ENCODE assay signal across 1 cellular context in genomic region chr18:50878345-50879301, GRCh38.
TF ChIP-seq lines count a peak whose summit lies in the region.

Gene ME2, plus strand, starts transcription at chr18:50879118. Its CDS starts 16,703 bp downstream, at chr18:50895821.

TF ChIP-seq in HepG2, 621 proteins besides CTCF, POLR2A, EP300 and RAD21 (continued from another document and continues in another):
- TF ChIP-seq AHDC1 (CRISPR knock-in tag; IDR thresholded peaks at IDR 0.05; ENCODE audit: borderline replicate concordance) (0 out of 2 replicates have a peak, but pooled peaks have one; percentile 29), JDP2 (CRISPR knock-in tag; IDR thresholded peaks at IDR 0.05; ENCODE audit: borderline replicate concordance) (no peak), ZNF780A (CRISPR knock-in tag; IDR thresholded peaks at IDR 0.05) (0 out of 2 replicates have a peak, but pooled peaks have one; percentile 39), ZNF207 (IDR thresholded peaks at IDR 0.05; ENCODE audit: borderline replicate concordance) (no peak), ZNF180 (CRISPR knock-in tag; IDR thresholded peaks at IDR 0.05; ENCODE audit: borderline replicate concordance, low read depth) (no peak), CBX5 (CRISPR knock-in tag; IDR thresholded peaks at IDR 0.05; ENCODE audit: borderline replicate concordance) (0 out of 2 replicates have a peak, but pooled peaks have one; percentile 27), ZBTB40 (IDR thresholded peaks at IDR 0.05) (no peak), ZBTB40 (CRISPR knock-in tag; IDR thresholded peaks at IDR 0.05) (no peak), ZNF570 (CRISPR knock-in tag; IDR thresholded peaks at IDR 0.05; ENCODE audit: borderline replicate concordance) (no peak), ZBTB3 (CRISPR knock-in tag; IDR thresholded peaks at IDR 0.05; ENCODE audit: borderline replicate concordance, low read depth) (no peak; the same call in 1 of the 2 replicates), NCOA1 (CRISPR knock-in tag; IDR thresholded peaks at IDR 0.05) (no peak), KLF13 (CRISPR knock-in tag; IDR thresholded peaks at IDR 0.05) (no peak), ZNF747 (CRISPR knock-in tag; IDR thresholded peaks at IDR 0.05; ENCODE audit: borderline replicate concordance) (no peak), SRSF9 (IDR thresholded peaks at IDR 0.05; ENCODE audit: borderline replicate concordance, insufficient read depth, low read depth, low read length, poor library complexity, severe bottlenecking) (no peak), ZSCAN9 (CRISPR knock-in tag; IDR thresholded peaks at IDR 0.05; ENCODE audit: borderline replicate concordance) (peak; percentile 60; the same call in 1 of the 2 replicates), MBD4 (IDR thresholded peaks at IDR 0.05; ENCODE audit: borderline replicate concordance, low read length) (no peak), YEATS4 (CRISPR knock-in tag; IDR thresholded peaks at IDR 0.05; ENCODE audit: borderline replicate concordance) (peak; percentile 63), ZNF558 (CRISPR knock-in tag; IDR thresholded peaks at IDR 0.05; ENCODE audit: borderline replicate concordance) (no peak; the same call in 1 of the 2 replicates), MATR3 (CRISPR knock-in tag; IDR thresholded peaks at IDR 0.05) (no peak), SATB2 (CRISPR knock-in tag; IDR thresholded peaks at IDR 0.05) (no peak), TFE3 (CRISPR knock-in tag; IDR thresholded peaks at IDR 0.05) (0 out of 2 replicates have a peak, but pooled peaks have one; percentile 10), ZBTB7A (CRISPR knock-in tag; IDR thresholded peaks at IDR 0.05) (no peak), KLF12 (CRISPR knock-in tag; IDR thresholded peaks at IDR 0.05; ENCODE audit: borderline replicate concordance) (0 out of 2 replicates have a peak, but pooled peaks have one; percentile 18), ZNF639 (CRISPR knock-in tag; conservative IDR thresholded peaks at IDR 0.05) (no peak), SP5 (CRISPR knock-in tag; IDR thresholded peaks at IDR 0.05; ENCODE audit: borderline replicate concordance, low read depth) (0 out of 2 replicates have a peak, but pooled peaks have one; percentile 38), ZMAT3 (CRISPR knock-in tag; conservative IDR thresholded peaks at IDR 0.05) (peak; percentile 77; the same call in 1 of the 2 replicates), AGO1 (IDR thresholded peaks at IDR 0.05; ENCODE audit: low read depth, low read length, poor library complexity, severe bottlenecking) (no peak), DBP (CRISPR knock-in tag; IDR thresholded peaks at IDR 0.05; ENCODE audit: not compliant biosample characterization) (no peak)
- TF ChIP-seq, protein P1, sequence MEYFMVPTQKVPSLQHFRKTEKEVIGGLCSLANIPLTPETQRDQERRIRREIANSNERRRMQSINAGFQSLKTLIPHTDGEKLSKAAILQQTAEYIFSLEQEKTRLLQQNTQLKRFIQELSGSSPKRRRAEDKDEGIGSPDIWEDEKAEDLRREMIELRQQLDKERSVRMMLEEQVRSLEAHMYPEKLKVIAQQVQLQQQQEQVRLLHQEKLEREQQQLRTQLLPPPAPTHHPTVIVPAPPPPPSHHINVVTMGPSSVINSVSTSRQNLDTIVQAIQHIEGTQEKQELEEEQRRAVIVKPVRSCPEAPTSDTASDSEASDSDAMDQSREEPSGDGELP (IDR thresholded peaks at IDR 0.05; ENCODE audit: borderline replicate concordance, low read depth), result peak; percentile 33; the same call in 1 of the 2 replicates
- TF ChIP-seq, protein P2, sequence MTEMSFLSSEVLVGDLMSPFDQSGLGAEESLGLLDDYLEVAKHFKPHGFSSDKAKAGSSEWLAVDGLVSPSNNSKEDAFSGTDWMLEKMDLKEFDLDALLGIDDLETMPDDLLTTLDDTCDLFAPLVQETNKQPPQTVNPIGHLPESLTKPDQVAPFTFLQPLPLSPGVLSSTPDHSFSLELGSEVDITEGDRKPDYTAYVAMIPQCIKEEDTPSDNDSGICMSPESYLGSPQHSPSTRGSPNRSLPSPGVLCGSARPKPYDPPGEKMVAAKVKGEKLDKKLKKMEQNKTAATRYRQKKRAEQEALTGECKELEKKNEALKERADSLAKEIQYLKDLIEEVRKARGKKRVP (CRISPR knock-in tag; IDR thresholded peaks at IDR 0.05), result peak in 1 of 2 experiments; percentile 62; a peak in 1 of 4 replicates
- TF ChIP-seq, protein P3, sequence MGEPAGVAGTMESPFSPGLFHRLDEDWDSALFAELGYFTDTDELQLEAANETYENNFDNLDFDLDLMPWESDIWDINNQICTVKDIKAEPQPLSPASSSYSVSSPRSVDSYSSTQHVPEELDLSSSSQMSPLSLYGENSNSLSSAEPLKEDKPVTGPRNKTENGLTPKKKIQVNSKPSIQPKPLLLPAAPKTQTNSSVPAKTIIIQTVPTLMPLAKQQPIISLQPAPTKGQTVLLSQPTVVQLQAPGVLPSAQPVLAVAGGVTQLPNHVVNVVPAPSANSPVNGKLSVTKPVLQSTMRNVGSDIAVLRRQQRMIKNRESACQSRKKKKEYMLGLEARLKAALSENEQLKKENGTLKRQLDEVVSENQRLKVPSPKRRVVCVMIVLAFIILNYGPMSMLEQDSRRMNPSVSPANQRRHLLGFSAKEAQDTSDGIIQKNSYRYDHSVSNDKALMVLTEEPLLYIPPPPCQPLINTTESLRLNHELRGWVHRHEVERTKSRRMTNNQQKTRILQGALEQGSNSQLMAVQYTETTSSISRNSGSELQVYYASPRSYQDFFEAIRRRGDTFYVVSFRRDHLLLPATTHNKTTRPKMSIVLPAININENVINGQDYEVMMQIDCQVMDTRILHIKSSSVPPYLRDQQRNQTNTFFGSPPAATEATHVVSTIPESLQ (CRISPR knock-in tag; conservative IDR thresholded peaks at IDR 0.05), result no peak
